16 cellular contexts compared by ENCODE assay signal in genomic region chr6:125169522-125169921, GRCh38.
"Had no signal": no experiment of that assay in that cellular context is flagged by ENCODE, and none has a peak within 500 bp of the region (broad histone marks: within the 10 kb centered on the region; RNA-seq: fewer than 3 reads in every experiment).

No MANE protein-coding gene starts in this region.

- H3K27ac ChIP-seq: colonic mucosa, esophagus muscularis mucosa, upper lobe of left lung had no signal

- DNase-seq: activated CD4-positive, CD25-positive, alpha-beta regulatory T cell treated with anti-CD3 and anti-CD28 coated beads, Interleukin-2, amount 50 U/mL, for 72 hours; activated CD8-positive, alpha-beta memory T cell treated with anti-CD3 and anti-CD28 coated beads for 24 hours; activated CD8-positive, alpha-beta memory T cell treated with anti-CD3 and anti-CD28 coated beads, Interleukin-2, amount 50 U/mL, for 48 hours; activated gamma-delta T cell; activated T-cell treated with anti-CD3 and anti-CD28 coated beads, Interleukin-2, amount 50 U/mL, for 72 hours; central memory CD4-positive, alpha-beta T cell; colonic mucosa; stimulated activated naive CD8-positive, alpha-beta T cell treated with anti-CD3 and anti-CD28 coated beads, Interleukin-15, amount 100 ng/mL, for 72 hours; upper lobe of left lung had no signal

- H3K4me3 ChIP-seq: colonic mucosa, esophagus muscularis mucosa, lung, suprapubic skin, upper lobe of left lung had no signal

- H3K36me3 ChIP-seq: colonic mucosa, esophagus muscularis mucosa, suprapubic skin, upper lobe of left lung had no signal

- H3K27ac Mint-ChIP-seq: activated naive CD4-positive, alpha-beta T cell treated with anti-CD3 and anti-CD28 coated beads, Interleukin-2, amount 50 U/mL, for 24 hours; activated T-cell treated with anti-CD3 and anti-CD28 coated beads, Interleukin-2, amount 50 U/mL, for 72 hours; mesothelial cell of epicardium; nephron; T-helper 1 cell treated with Interleukin-12 subunit alpha and Interleukin-12 subunit beta and Interleukin-4 antibody, amounts not matched to agents 30 μg/mL and 1 μg/mL, for 36 hours had no signal

- H3K9me3 Mint-ChIP-seq: activated naive CD4-positive, alpha-beta T cell treated with anti-CD3 and anti-CD28 coated beads, Interleukin-2, amount 50 U/mL, for 24 hours; nephron; T-helper 1 cell treated with Interleukin-12 subunit alpha and Interleukin-12 subunit beta and Interleukin-4 antibody, amounts not matched to agents 30 μg/mL and 1 μg/mL, for 36 hours had no signal

- H3K36me3 Mint-ChIP-seq: activated naive CD4-positive, alpha-beta T cell treated with anti-CD3 and anti-CD28 coated beads, Interleukin-2, amount 50 U/mL, for 24 hours had no signal

- H3K27me3 ChIP-seq: colonic mucosa, esophagus muscularis mucosa, suprapubic skin, upper lobe of left lung had no signal

- H3K9me3 ChIP-seq: colonic mucosa, esophagus muscularis mucosa, suprapubic skin, upper lobe of left lung had no signal

- H3K4me1 ChIP-seq: colonic mucosa, upper lobe of left lung had no signal

- H3K4me1 Mint-ChIP-seq: activated naive CD4-positive, alpha-beta T cell treated with anti-CD3 and anti-CD28 coated beads, Interleukin-2, amount 50 U/mL, for 24 hours; stimulated activated naive CD8-positive, alpha-beta T cell treated with anti-CD3 and anti-CD28 coated beads, Interleukin-15, amount 100 ng/mL, for 72 hours had no signal

- H3K4me3 Mint-ChIP-seq: activated naive CD4-positive, alpha-beta T cell treated with anti-CD3 and anti-CD28 coated beads, Interleukin-2, amount 50 U/mL, for 24 hours; activated T-cell treated with anti-CD3 and anti-CD28 coated beads, Interleukin-2, amount 50 U/mL, for 72 hours; mesothelial cell of epicardium; nephron; stimulated activated naive CD8-positive, alpha-beta T cell treated with anti-CD3 and anti-CD28 coated beads, Interleukin-15, amount 100 ng/mL, for 72 hours; T-helper 1 cell treated with Interleukin-12 subunit alpha and Interleukin-12 subunit beta and Interleukin-4 antibody, amounts not matched to agents 30 μg/mL and 1 μg/mL, for 36 hours had no signal

- ATAC-seq: activated T-cell treated with anti-CD3 and anti-CD28 coated beads, Interleukin-2, amount 50 U/mL, for 72 hours had no signal
